Comparison of ENCODE assay signal across 31 cellular contexts in the genomic region with DNA sequence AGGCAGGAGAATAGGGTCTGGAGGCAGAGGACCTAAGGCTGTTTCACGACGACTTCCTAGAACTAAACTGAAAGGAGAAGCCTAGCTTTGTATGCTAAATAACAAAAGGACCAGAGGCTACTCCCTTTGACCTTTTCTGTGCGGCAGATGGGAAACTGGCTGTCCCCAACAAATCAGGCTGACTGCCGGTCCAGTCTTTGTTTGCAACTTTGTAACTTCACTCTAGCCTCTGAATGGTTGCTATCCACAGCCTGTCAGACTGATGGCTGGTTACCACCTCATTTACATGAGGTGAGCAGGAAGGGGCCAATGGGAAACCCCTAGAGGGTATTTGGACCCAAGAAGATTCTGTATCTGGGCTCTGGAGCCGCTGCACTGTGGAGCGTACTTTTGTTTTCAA.
"Had no signal": no experiment of that assay in that cellular context is flagged by ENCODE, and none has a peak within 500 bp of the region (broad histone marks: within the 10 kb centered on the region; RNA-seq: fewer than 3 reads in every experiment).

No MANE protein-coding gene starts in this region.

- H3K27ac Mint-ChIP-seq: activated CD4-positive, alpha-beta memory T cell treated with anti-CD3 and anti-CD28 coated beads, Interleukin-2, amount 10 ng/mL, durations not matched to agents 7 days and 5 days; activated naive CD4-positive, alpha-beta T cell treated with anti-CD3 and anti-CD28 coated beads for 36 hours; activated naive CD4-positive, alpha-beta T cell treated with anti-CD3 and anti-CD28 coated beads, Interleukin-2, amount 50 U/mL, for 72 hours; activated T-cell treated with anti-CD3 and anti-CD28 coated beads, Interleukin-2, amount 50 U/mL, for 24 hours; activated T-helper 1 cell treated with anti-CD3 and anti-CD28 coated beads, Interleukin-12 subunit alpha, Interleukin-12 subunit beta, Interleukin-2, Interleukin-4 antibody, amounts not matched to agents 30 ng/mL and 10 ng/mL and 1 ng/mL, durations not matched to agents 14 hours and 24 hours and 36 hours had no signal

- ATAC-seq: activated naive CD4-positive, alpha-beta T cell treated with anti-CD3 and anti-CD28 coated beads, Interleukin-2, amount 50 U/mL, for 72 hours; body of pancreas; K562; Right ventricle myocardium inferior had no signal

- H3K27me3 ChIP-seq: adrenal gland, body of pancreas had no signal

- H3K4me3 Mint-ChIP-seq: activated CD4-positive, alpha-beta memory T cell treated with anti-CD3 and anti-CD28 coated beads, Interleukin-2, amount 10 ng/mL, durations not matched to agents 7 days and 5 days; activated naive CD4-positive, alpha-beta T cell treated with anti-CD3 and anti-CD28 coated beads for 36 hours; activated T-cell treated with anti-CD3 and anti-CD28 coated beads, Interleukin-2, amount 50 U/mL, for 24 hours; activated T-helper 1 cell treated with anti-CD3 and anti-CD28 coated beads, Interleukin-12 subunit alpha, Interleukin-12 subunit beta, Interleukin-2, Interleukin-4 antibody, amounts not matched to agents 30 ng/mL and 10 ng/mL and 1 ng/mL, durations not matched to agents 14 hours and 24 hours and 36 hours had no signal

- H3K4me1 ChIP-seq: body of pancreas, breast epithelium had no signal

- H3K36me3 ChIP-seq: adrenal gland, breast epithelium, WERI-Rb-1 had no signal

- DNase-seq: activated CD4-positive, alpha-beta memory T cell treated with anti-CD3 and anti-CD28 coated beads, Interleukin-2, amount 10 ng/mL, durations not matched to agents 7 days and 5 days; activated CD4-positive, alpha-beta T cell treated with anti-CD3 and anti-CD28 coated beads for 1 hour; activated CD4-positive, alpha-beta T cell treated with anti-CD3 and anti-CD28 coated beads for 48 hours; activated CD4-positive, CD25-positive, alpha-beta regulatory T cell; activated gamma-delta T cell treated with Interleukin-2 at 50 U/mL for 16 hours; activated naive CD4-positive, alpha-beta T cell treated with anti-CD3 and anti-CD28 coated beads for 36 hours; activated T-cell treated with anti-CD3 and anti-CD28 coated beads, Interleukin-2, amount 50 U/mL, for 24 hours; body of pancreas; caudate nucleus; IMR-90; NCI-H1048; NCI-H1105 treated with DMSO at 0.1 percent for 48 hours; NCI-H1436; NCI-H1694; NCI-H1930; NCI-H2081 treated with DMSO at 0.1 percent for 48 hours; NCI-H226; NCI-H446 treated with DMSO at 0.1 percent for 48 hours; NCI-H524 treated with DMSO at 0.1 percent for 48 hours; PC-9; SIG-M5; SW 1271; T1000; WERI-Rb-1 had no signal

- H3K4me3 ChIP-seq: adrenal gland, body of pancreas, breast epithelium, K562, PC-9 had no signal

- H3K27ac ChIP-seq: adrenal gland, body of pancreas, breast epithelium, PC-9, RWPE1, WERI-Rb-1 had no signal

- H3K9me3 ChIP-seq: adrenal gland, breast epithelium had no signal
